ENCODE assay signal across 9 cellular contexts in genomic region chr21:41325138-41325537, GRCh38. TPM values are rescaled to one million over a fixed set of nuclear protein-coding genes. Genes with fewer than 3 reads are reported as not detected.
"Had no signal": no experiment of that assay in that cellular context is flagged by ENCODE, and none has a peak within 500 bp of the region (broad histone marks: within the 10 kb centered on the region; RNA-seq: fewer than 3 reads in every experiment).

No MANE protein-coding gene starts in this region.

- H3K9ac ChIP-seq: KMS-11 had no signal

- FAIRE-seq: H1, H54 had no signal

- DNase-seq: H9, HCEC 1CT, KBM-7 had no signal

- H2AFZ ChIP-seq: GM23338 had no signal

- H3K27ac ChIP-seq: HL-60, KMS-11 had no signal

- H3K4me2 ChIP-seq: GM23338, KMS-11 had no signal

- H3K27ac Mint-ChIP-seq: GM23338, H9, IgD-negative memory B cell had no signal

- H3K9me3 Mint-ChIP-seq: GM23338, H9, IgD-negative memory B cell had no signal

- H3K4me3 ChIP-seq: GM23338 had no signal

- H3K4me3 Mint-ChIP-seq: GM23338, H9, IgD-negative memory B cell had no signal

- ATAC-seq: GM23338 had no signal

RNA-seq across cellular contexts. Expression of gene FAM3B, which starts 8.5 kb away (rescaled TPM):
- polyA plus RNA-seq: IgD-negative memory B cell had no signal
